ENCODE assay signal across 29 cellular contexts in the genomic region with DNA sequence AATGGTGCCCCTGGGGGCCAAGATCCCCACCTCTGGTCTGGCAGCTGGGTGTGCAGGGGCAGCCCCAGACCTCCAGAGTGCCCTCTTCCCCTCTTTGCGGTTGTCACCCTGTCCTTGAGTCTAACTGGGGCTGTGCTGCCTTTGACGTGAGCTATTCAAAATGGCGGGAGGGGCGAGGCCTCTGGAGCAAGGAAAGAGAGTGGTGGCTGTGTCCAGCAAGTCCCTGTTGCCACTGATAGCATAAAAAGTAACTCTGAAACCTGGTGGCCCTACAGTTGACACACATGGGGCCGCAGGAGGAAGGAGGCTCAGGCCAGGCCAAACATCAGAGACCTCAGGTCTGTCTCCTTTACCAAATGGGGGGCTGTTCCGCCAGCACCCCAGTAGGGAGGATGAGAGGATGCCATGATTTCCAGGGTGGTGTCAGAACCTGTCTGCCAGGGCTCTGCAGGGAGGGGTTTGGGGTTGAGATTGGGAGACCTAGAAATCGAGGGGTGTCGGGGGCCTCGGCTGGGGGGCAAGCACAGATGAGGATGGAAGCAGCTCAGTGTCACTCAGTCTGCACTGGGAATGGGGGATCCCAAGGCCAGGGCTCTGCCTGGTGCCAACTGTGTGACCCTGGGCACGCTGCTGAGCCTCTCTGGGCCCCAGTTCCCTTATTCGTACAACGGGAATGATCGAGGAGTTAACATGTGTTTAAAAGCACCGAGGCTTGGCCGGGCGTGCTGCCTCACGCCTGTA. TPM values are rescaled to one million over a fixed set of nuclear protein-coding genes. Genes with fewer than 3 reads are reported as not detected.
DNase-seq lines count a peak whose midpoint lies in the region; ATAC-seq and TF ChIP-seq lines count a peak whose summit lies in the region.
"Had no signal": no experiment of that assay in that cellular context is flagged by ENCODE, and none has a peak within 500 bp of the region (broad histone marks: within the 10 kb centered on the region; RNA-seq: fewer than 3 reads in every experiment).

No MANE protein-coding gene starts in this region.

- TF ChIP-seq CTCF in RWPE2 (IDR thresholded peaks at IDR 0.05; ENCODE audit: poor library complexity, severe bottlenecking): no peak
- TF ChIP-seq CTCF in chondrocyte (IDR thresholded peaks at IDR 0.05): no peak
- TF ChIP-seq CTCF in nephron (IDR thresholded peaks at IDR 0.05; ENCODE audit: unreplicated experiment in 3 of 3): no peak
- TF ChIP-seq CTCF in spleen (IDR thresholded peaks at IDR 0.05 in 8 of 11, conservative IDR thresholded peaks at IDR 0.05 in 3 of 11): no peak

- H3K27ac Mint-ChIP-seq in chondrocyte (ENCODE audit: unreplicated experiment): no peak overlapping the region
- H3K27ac Mint-ChIP-seq in nephron: peak overlapping the region in 2 of 3 experiments; percentile 56 to 74
- no peak overlapping the region for H3K27ac Mint-ChIP-seq in activated naive CD8-positive, alpha-beta T cell treated with anti-CD3 and anti-CD28 coated beads for 36 hours
- H3K27ac Mint-ChIP-seq: activated CD8-positive, alpha-beta T cell treated with anti-CD3 and anti-CD28 coated beads for 36 hours; activated naive CD4-positive, alpha-beta T cell treated with anti-CD3 and anti-CD28 coated beads, Interleukin-2, amount 50 U/mL, for 24 hours; activated T-helper 1 cell treated with anti-CD3 and anti-CD28 coated beads, Interleukin-12 subunit alpha, Interleukin-12 subunit beta, Interleukin-2, Interleukin-4 antibody, amounts not matched to agents 30 ng/mL and 10 ng/mL and 1 ng/mL, durations not matched to agents 14 hours and 24 hours and 36 hours; immature natural killer cell; naive thymus-derived CD4-positive, alpha-beta T cell had no signal

- H3K9me3 ChIP-seq in RWPE2 (ENCODE audit: severe bottlenecking) (no peaks in the 10 kb centered on the region), spleen (peaks cover 0 to 2% (median 0%) of the 10 kb centered on the region in 8 donors)
- H3K9me3 ChIP-seq: Caco-2, thyroid gland had no signal

- peaks cover 14% of the 10 kb centered on the region for H3K4me1 Mint-ChIP-seq in chondrocyte (ENCODE audit: low read depth)
- H3K4me1 Mint-ChIP-seq in nephron: peaks cover 50% of the 10 kb centered on the region
- H3K4me1 Mint-ChIP-seq in activated naive CD8-positive, alpha-beta T cell treated with anti-CD3 and anti-CD28 coated beads for 36 hours: no peaks in the 10 kb centered on the region
- H3K4me1 Mint-ChIP-seq: activated naive CD4-positive, alpha-beta T cell treated with anti-CD3 and anti-CD28 coated beads, Interleukin-2, amount 50 U/mL, for 24 hours; immature natural killer cell had no signal

- H3K36me3 ChIP-seq in RWPE2 (ENCODE audit: low read depth) (no peaks in the 10 kb centered on the region), spleen (no peaks in the 10 kb centered on the region)
- H3K36me3 ChIP-seq: thyroid gland had no signal

- H3K27ac ChIP-seq in RWPE2 (ENCODE audit: poor library complexity, severe bottlenecking) (no peak overlapping the region), spleen (no peak overlapping the region)
- H3K27ac ChIP-seq: C4-2B, epithelial cell of prostate had no signal

- H3K4me3 Mint-ChIP-seq in chondrocyte (ENCODE audit: unreplicated experiment) (no peak overlapping the region), nephron (no peak overlapping the region)
- H3K4me3 Mint-ChIP-seq in activated naive CD8-positive, alpha-beta T cell treated with anti-CD3 and anti-CD28 coated beads for 36 hours: no peak overlapping the region
- H3K4me3 Mint-ChIP-seq: activated CD8-positive, alpha-beta T cell treated with anti-CD3 and anti-CD28 coated beads for 36 hours; activated naive CD4-positive, alpha-beta T cell treated with anti-CD3 and anti-CD28 coated beads, Interleukin-2, amount 50 U/mL, for 24 hours; activated T-helper 1 cell treated with anti-CD3 and anti-CD28 coated beads, Interleukin-12 subunit alpha, Interleukin-12 subunit beta, Interleukin-2, Interleukin-4 antibody, amounts not matched to agents 30 ng/mL and 10 ng/mL and 1 ng/mL, durations not matched to agents 14 hours and 24 hours and 36 hours; immature natural killer cell; naive thymus-derived CD4-positive, alpha-beta T cell had no signal

- no peak overlapping the region for H3K4me3 ChIP-seq in RWPE2 (ENCODE audit: severe bottlenecking)
- no peak overlapping the region for H3K4me3 ChIP-seq in spleen
- H3K4me3 ChIP-seq: thyroid gland had no signal

- TF ChIP-seq POLR2A in spleen (IDR thresholded peaks at IDR 0.05): no peak

- WGBS in spleen, 5 donors: 87 to 94% (median 93%) methylated on average over 17 of the region's 17 CpGs

- no peak for ATAC-seq in RWPE2 (ENCODE audit: low read depth)
- no peak for ATAC-seq in HG02852 (IDR thresholded peaks at IDR 0.05; ENCODE audit: unreplicated experiment)
- ATAC-seq: activated CD8-positive, alpha-beta T cell treated with anti-CD3 and anti-CD28 coated beads for 36 hours; left lobe of liver; naive thymus-derived CD4-positive, alpha-beta T cell; PC-3 had no signal

- H3K27me3 Mint-ChIP-seq in chondrocyte (ENCODE audit: low read depth) (peaks cover 12% of the 10 kb centered on the region), nephron (ENCODE audit: low read depth) (peaks cover 10% of the 10 kb centered on the region)
- no peaks in the 10 kb centered on the region for H3K27me3 Mint-ChIP-seq in activated naive CD8-positive, alpha-beta T cell treated with anti-CD3 and anti-CD28 coated beads for 36 hours
- H3K27me3 Mint-ChIP-seq: activated CD8-positive, alpha-beta T cell treated with anti-CD3 and anti-CD28 coated beads for 36 hours; activated naive CD4-positive, alpha-beta T cell treated with anti-CD3 and anti-CD28 coated beads, Interleukin-2, amount 50 U/mL, for 24 hours; naive thymus-derived CD4-positive, alpha-beta T cell had no signal

- intact Hi-C loops in spleen (cut with DNase I; ENCODE audit: low total_unique reads): no loop called here

- DNase-seq in RWPE2 (ENCODE audit: low spot score) (peak; percentile 34), chondrocyte (ENCODE audit: low spot score) (peak; percentile 59), spleen (peak; percentile 44), GDM1 (lab: John Stamatoyannopoulos, UW) (no peak)
- DNase-seq in activated naive CD8-positive, alpha-beta T cell treated with anti-CD3 and anti-CD28 coated beads for 36 hours: no peak
- DNase-seq: activated CD8-positive, alpha-beta memory T cell treated with anti-CD3 and anti-CD28 coated beads, Interleukin-2, amount 50 U/mL, for 48 hours; activated CD8-positive, alpha-beta T cell treated with anti-CD3 and anti-CD28 coated beads for 36 hours; amygdala; DMS79 treated with DMSO at 0.1 percent for 48 hours; effector CD8-positive, alpha-beta T cell; GF-D8; HCEC 1CT; immature natural killer cell; naive thymus-derived CD4-positive, alpha-beta T cell; NCI-H1417 treated with DMSO at 0.1 percent for 48 hours; NCI-H2029 treated with DMSO at 0.1 percent for 48 hours; NCI-H526; NK-92 treated with Interleukin-12 subunit alpha and Interleukin-12 subunit beta, amount 100 ng/mL, for 24 hours; PC-3; stimulated activated CD8-positive, alpha-beta memory T cell treated with anti-CD3 and anti-CD28 coated beads, Interleukin-4, amount 100 ng/mL, for 48 hours; thyroid gland had no signal

- H3K36me3 Mint-ChIP-seq in chondrocyte (ENCODE audit: low read depth) (peaks cover 2% of the 10 kb centered on the region), nephron (ENCODE audit: low read depth) (no peaks in the 10 kb centered on the region)
- H3K36me3 Mint-ChIP-seq in activated naive CD8-positive, alpha-beta T cell treated with anti-CD3 and anti-CD28 coated beads for 36 hours: peaks cover 5% of the 10 kb centered on the region
- H3K36me3 Mint-ChIP-seq: immature natural killer cell had no signal

- no peaks in the 10 kb centered on the region for H3K27me3 ChIP-seq in RWPE2 (ENCODE audit: insufficient read depth, poor library complexity, severe bottlenecking)
- H3K27me3 ChIP-seq in spleen (replicated peaks in 1 of 7): no peaks in the 10 kb centered on the region
- H3K27me3 ChIP-seq: thyroid gland had no signal

- H3K9me3 Mint-ChIP-seq in chondrocyte (ENCODE audit: low read depth) (peaks cover 3% of the 10 kb centered on the region), nephron (peaks cover 3% of the 10 kb centered on the region)
- H3K9me3 Mint-ChIP-seq in activated naive CD8-positive, alpha-beta T cell treated with anti-CD3 and anti-CD28 coated beads for 36 hours: no peaks in the 10 kb centered on the region
- H3K9me3 Mint-ChIP-seq: activated CD8-positive, alpha-beta T cell treated with anti-CD3 and anti-CD28 coated beads for 36 hours; activated naive CD4-positive, alpha-beta T cell treated with anti-CD3 and anti-CD28 coated beads, Interleukin-2, amount 50 U/mL, for 24 hours; immature natural killer cell had no signal

- H3K4me1 ChIP-seq in RWPE2 (ENCODE audit: insufficient read depth, poor library complexity, severe bottlenecking) (no peaks in the 10 kb centered on the region), spleen (no peaks in the 10 kb centered on the region)

RNA-seq across cellular contexts. Expression of gene KCNQ1OT1, which starts 49.2 kb away (rescaled TPM):
- total RNA-seq in chondrocyte (2.5 to 8.5 TPM (median 2.7 TPM) in 3 replicates), spleen (1 to 10 TPM in 6 of 7 donors, under 1 TPM in 1; 0.87 to 3.1 (median 2.1) TPM)
- under 1 TPM; 0.02 to 0.16 (median 0.02) TPM for polyA plus RNA-seq in spleen
- under 1 TPM; 0.12 to 0.14 TPM for total RNA-seq in activated naive CD8-positive, alpha-beta T cell treated with anti-CD3 and anti-CD28 coated beads for 36 hours

Comparison
In these comparisons a context has a peak if more than half of its experiments do, and no peak if none do; other contexts are left out.
1. DNase-seq: peak in RWPE2 (single experiment), chondrocyte (single experiment) and spleen (single experiment); none in activated naive CD8-positive, alpha-beta T cell treated with anti-CD3 and anti-CD28 coated beads for 36 hours (single experiment) and GDM1 (single experiment).
2. H3K27ac Mint-ChIP-seq: peak in nephron (2 of 3); none in chondrocyte (single experiment) and activated naive CD8-positive, alpha-beta T cell treated with anti-CD3 and anti-CD28 coated beads for 36 hours (single experiment).